In genomic region chr1:106964505-106964904, GRCh38 we compare ENCODE assay signal across 20 cellular contexts.
DNase-seq lines count a peak whose midpoint lies in the region; ATAC-seq, FAIRE-seq and TF ChIP-seq lines count a peak whose summit lies in the region.
"Had no signal": no experiment of that assay in that cellular context is flagged by ENCODE, and none has a peak within 500 bp of the region (broad histone marks: within the 10 kb centered on the region; RNA-seq: fewer than 3 reads in every experiment).

No MANE protein-coding gene starts in this region.

- no peaks in the 10 kb centered on the region for H3K9me3 ChIP-seq in A549
- H3K9me3 ChIP-seq in IMR-90 (ENCODE audit: control insufficient read depth, insufficient read depth, low read length), result no peaks in the 10 kb centered on the region
- no peaks in the 10 kb centered on the region for H3K9me3 ChIP-seq in mucosa of descending colon
- H3K9me3 ChIP-seq in MG63, result no peaks in the 10 kb centered on the region; the same call in 1 of the 2 replicates
- H3K9me3 ChIP-seq: HAP-1 had no signal

- no peaks in the 10 kb centered on the region for H3K27me3 ChIP-seq in IMR-90 (ENCODE audit: control insufficient read depth, insufficient read depth, low read length)
- H3K27me3 ChIP-seq in MG63, result no peaks in the 10 kb centered on the region

- TF ChIP-seq POLR2A in A549 (IDR thresholded peaks at IDR 0.05; ENCODE audit: low read length), result no peak
- TF ChIP-seq POLR2A in IMR-90 (IDR thresholded peaks at IDR 0.05; ENCODE audit: low read depth, low read length), result no peak

- no peaks in the 10 kb centered on the region for H3K9me1 ChIP-seq in IMR-90 (ENCODE audit: insufficient read depth, low read length)

- no peak overlapping the region for H4K91ac ChIP-seq in IMR-90 (ENCODE audit: insufficient read depth, low read depth, low read length)

- ATAC-seq in A549 (no peak), IMR-90 (ENCODE audit: low read depth) (no peak), sciatic nerve (peak; percentile 69), mucosa of descending colon (no peak), HG02588 (IDR thresholded peaks at IDR 0.05; ENCODE audit: unreplicated experiment) (no peak)

- H3K14ac ChIP-seq in IMR-90 (replicated peaks; ENCODE audit: low read depth, low read length), result no peak overlapping the region

- H4K8ac ChIP-seq in IMR-90 (ENCODE audit: low read depth in 2 of 2, low read length in 2 of 2), result no peak overlapping the region

- TF ChIP-seq CTCF in A549 (IDR thresholded peaks at IDR 0.05) (no peak), IMR-90 (conservative IDR thresholded peaks at IDR 0.05; ENCODE audit: low read depth, low read length) (no peak), choroid plexus epithelial cell (conservative IDR thresholded peaks at IDR 0.05; ENCODE audit: low read depth, low read length) (no peak), mucosa of descending colon (IDR thresholded peaks at IDR 0.05) (no peak)

- intact Hi-C loops in IMR-90 (cut with micrococcal nuclease) (no loop called here), sciatic nerve (cut with DNase I) (no loop called here), mucosa of descending colon (cut with DNase I, micrococcal nuclease) (no loop called here)

- POLR2A ChIA-PET in A549 (lab: Yijun Ruan, JAX), result no interaction called here
- POLR2A ChIA-PET in IMR-90 (lab: Charles Lee; ENCODE audit: unreplicated experiment), result no interaction called here

- H2BK5ac ChIP-seq in IMR-90 (ENCODE audit: low read depth, low read length, poor library complexity, severe bottlenecking), result no peak overlapping the region

- no peak overlapping the region for H4K5ac ChIP-seq in IMR-90 (ENCODE audit: low read depth, low read length)

- BruUV-seq in IMR-90 (replicated peaks; lab: Mats Ljungman, UMichigan), result no TSS peak

- TF ChIP-seq RAD21 in A549 (conservative IDR thresholded peaks at IDR 0.05 in 1 of 2, IDR thresholded peaks at IDR 0.05 in 1 of 2), result no peak
- TF ChIP-seq RAD21 in IMR-90 (IDR thresholded peaks at IDR 0.05; ENCODE audit: low read length), result no peak

- H3K4me3 ChIP-seq in A549 (no peak overlapping the region), IMR-90 (ENCODE audit: insufficient read depth, low read depth, low read length) (no peak overlapping the region), choroid plexus epithelial cell (ENCODE audit: low read depth, low read length) (no peak overlapping the region), mucosa of descending colon (no peak overlapping the region), MG63 (no peak overlapping the region)
- H3K4me3 ChIP-seq: HAP-1 had no signal

- in situ Hi-C loops in IMR-90 (cut with MboI; ENCODE audit: low sequenced_read_pairs), result no loop called here

- H3K36me3 ChIP-seq in IMR-90 (ENCODE audit: control insufficient read depth, insufficient read depth, low read length), result no peaks in the 10 kb centered on the region
- no peaks in the 10 kb centered on the region for H3K36me3 ChIP-seq in mucosa of descending colon (ENCODE audit: low read depth)
- no peaks in the 10 kb centered on the region for H3K36me3 ChIP-seq in MG63
- H3K36me3 ChIP-seq: HAP-1 had no signal

- FAIRE-seq in A549 (lab: Jason Lieb, UNC), result no peak
- FAIRE-seq: G401.6, GM12892, GM19239, H54 had no signal

- no peak overlapping the region for H2BK20ac ChIP-seq in IMR-90 (ENCODE audit: low read depth, low read length)

- H3K4me1 ChIP-seq in A549 (no peaks in the 10 kb centered on the region), IMR-90 (ENCODE audit: control insufficient read depth, insufficient read depth, low read length) (no peaks in the 10 kb centered on the region), mucosa of descending colon (ENCODE audit: low read depth) (peaks cover 3% of the 10 kb centered on the region)
- H3K4me1 ChIP-seq: HAP-1 had no signal

- WGBS in A549 (ENCODE audit: missing lambda C conversion rate), result 1% methylated on average over 4 of the region's 4 CpGs
- WGBS in IMR-90 (ENCODE audit: extremely low coverage in 2 of 2, insufficient read length in 1 of 2), 2 experiments, result no CpG with 5 or more reads among the region's 4 CpGs

- no peak overlapping the region for H3K9ac ChIP-seq in IMR-90 (ENCODE audit: low read depth, low read length)

- H3K4me2 ChIP-seq in A549 (no peak overlapping the region), IMR-90 (ENCODE audit: low read depth, low read length) (no peak overlapping the region)

- no peak overlapping the region for H3K27ac ChIP-seq in A549
- H3K27ac ChIP-seq in IMR-90 (ENCODE audit: insufficient read depth, low read length), result no peak overlapping the region

- H3K79me1 ChIP-seq in IMR-90 (ENCODE audit: low read depth in 1 of 2, low read length in 2 of 2), result no peaks in the 10 kb centered on the region

- no peak overlapping the region for H2AK9ac ChIP-seq in IMR-90 (replicated peaks; ENCODE audit: low read depth, low read length, poor library complexity)

- H4K20me1 ChIP-seq in IMR-90 (ENCODE audit: insufficient read depth, low read length), result no peaks in the 10 kb centered on the region

- no peak overlapping the region for H3K4ac ChIP-seq in IMR-90 (ENCODE audit: low read depth, low read length)

- no peak overlapping the region for H3K23ac ChIP-seq in IMR-90 (ENCODE audit: low read depth, low read length)

- CTCF ChIA-PET in A549 (lab: Yijun Ruan, JAX) (no interaction called here), IMR-90 (lab: Yijun Ruan, JAX) (no interaction called here)

- H2BK120ac ChIP-seq in IMR-90 (ENCODE audit: low read depth, low read length), result no peak overlapping the region

- no peak overlapping the region for H2BK15ac ChIP-seq in IMR-90 (ENCODE audit: low read depth, low read length)

- dilution Hi-C loops in IMR-90 (cut with HindIII; ENCODE audit: low sequenced_read_pairs, unreplicated experiment), result no loop called here

- no peak for DNase-seq in A549 (ENCODE audit: low read depth in 1 of 2, low spot score in 1 of 2)
- DNase-seq in IMR-90, result no peak
- DNase-seq in choroid plexus epithelial cell (ENCODE audit: low read depth), result peak; percentile 26
- no peak for DNase-seq in sciatic nerve (ENCODE audit: low spot score)
- no peak for DNase-seq in mucosa of descending colon
- DNase-seq in MG63, result no peak
- DNase-seq: 8988T; Calu3; CD4-positive, alpha-beta memory T cell; COR-L47; DMS53; DMS79 treated with DMSO at 0.1 percent for 48 hours; GOT3; HFFc6 had no signal

- no peak for TF ChIP-seq EP300 in A549 (IDR thresholded peaks at IDR 0.05)

- H3K18ac ChIP-seq in IMR-90 (ENCODE audit: low read depth, low read length), result no peak overlapping the region

- H2AK5ac ChIP-seq in IMR-90 (ENCODE audit: low read depth, low read length), result no peak overlapping the region

- no peak overlapping the region for H2AFZ ChIP-seq in IMR-90 (replicated peaks; ENCODE audit: low read length, poor library complexity)

- H3K56ac ChIP-seq in IMR-90 (ENCODE audit: extremely low read depth, insufficient read depth, low read length), result no peak overlapping the region

TF ChIP-seq in A549, 52 proteins besides CTCF, POLR2A, EP300 and RAD21:
- TF ChIP-seq MAFK (IDR thresholded peaks at IDR 0.05; ENCODE audit: partially characterized antibody) (peak; percentile 3), JUNB (IDR thresholded peaks at IDR 0.05) (no peak)

TF ChIP-seq in IMR-90, 13 proteins besides CTCF, POLR2A, EP300 and RAD21:
- TF ChIP-seq SMC3 (IDR thresholded peaks at IDR 0.05; ENCODE audit: low read depth, low read length) (no peak), MAFK (IDR thresholded peaks at IDR 0.05; ENCODE audit: low read depth, low read length) (peak; percentile 28; the same call in 1 of the 2 replicates), CHD1 (IDR thresholded peaks at IDR 0.05; ENCODE audit: low read depth, low read length) (no peak)
TF ChIP-seq in IMR-90: peak in this region for 1.
